ENCODE assay signal across 4 cellular contexts in genomic region chr1:226318471-226318870, GRCh38.
"Had no signal": no experiment of that assay in that cellular context is flagged by ENCODE, and none has a peak within 500 bp of the region (broad histone marks: within the 10 kb centered on the region; RNA-seq: fewer than 3 reads in every experiment).

No MANE protein-coding gene starts in this region.

- H3K4me1 Mint-ChIP-seq: GM23338, H9 had no signal

- H3K4me3 ChIP-seq: GM23338 had no signal

- H3K4me3 Mint-ChIP-seq: GM23338, H9 had no signal

- H3K27ac Mint-ChIP-seq: GM23338, H9 had no signal

- ATAC-seq: GM23338 had no signal

- H3K9me3 Mint-ChIP-seq: GM23338 had no signal

- DNase-seq: H9, HCEC 1CT, IMR-90 had no signal
